Comparison of ENCODE assay signal across 20 cellular contexts in genomic region chr4:28784188-28784587, GRCh38.
DNase-seq lines count a peak whose midpoint lies in the region; ATAC-seq, FAIRE-seq and TF ChIP-seq lines count a peak whose summit lies in the region.
"Had no signal": no experiment of that assay in that cellular context is flagged by ENCODE, and none has a peak within 500 bp of the region (broad histone marks: within the 10 kb centered on the region; RNA-seq: fewer than 3 reads in every experiment).

No MANE protein-coding gene starts in this region.

- TF ChIP-seq EP300 in HepG2 (IDR thresholded peaks at IDR 0.05; ENCODE audit: low read depth in 2 of 2, low read length in 2 of 2): no peak
- no peak for TF ChIP-seq EP300 in HepG2 (CRISPR knock-in tag; IDR thresholded peaks at IDR 0.05; ENCODE audit: borderline replicate concordance)
- no peak for TF ChIP-seq EP300 in ovary (IDR thresholded peaks at IDR 0.05)

- no peaks in the 10 kb centered on the region for H3K36me3 ChIP-seq in HepG2 (replicated peaks in 1 of 2; ENCODE audit: control insufficient read depth in 1 of 2, insufficient read depth in 2 of 2, low read length in 2 of 2)
- H3K36me3 ChIP-seq in right lobe of liver: no peaks in the 10 kb centered on the region
- H3K36me3 ChIP-seq in ovary: no peaks in the 10 kb centered on the region

- H3K27me3 Mint-ChIP-seq in activated CD4-positive, alpha-beta T cell treated with anti-CD3 and anti-CD28 coated beads, Interleukin-2, amount 10 ng/mL, durations not matched to agents 24 days and 14 days: no peaks in the 10 kb centered on the region
- H3K27me3 Mint-ChIP-seq: CD4-positive, alpha-beta memory T cell had no signal

- no peak for ATAC-seq in HepG2
- no peak for ATAC-seq in right lobe of liver

- no peaks in the 10 kb centered on the region for H3K36me3 Mint-ChIP-seq in activated CD4-positive, alpha-beta T cell treated with anti-CD3 and anti-CD28 coated beads, Interleukin-2, amount 10 ng/mL, durations not matched to agents 24 days and 14 days (ENCODE audit: low read depth)
- H3K36me3 Mint-ChIP-seq: CD4-positive, alpha-beta memory T cell had no signal

- no peaks in the 10 kb centered on the region for H3K27me3 ChIP-seq in HepG2 (ENCODE audit: control insufficient read depth in 1 of 2, insufficient read depth in 2 of 2, low read length in 2 of 2)
- no peaks in the 10 kb centered on the region for H3K27me3 ChIP-seq in right lobe of liver
- H3K27me3 ChIP-seq in ovary: no peaks in the 10 kb centered on the region

- no peak for TF ChIP-seq CTCF in HepG2 (CRISPR knock-in tag; IDR thresholded peaks at IDR 0.05)
- TF ChIP-seq CTCF in right lobe of liver (IDR thresholded peaks at IDR 0.05): no peak
- TF ChIP-seq CTCF in ovary (IDR thresholded peaks at IDR 0.05): no peak

- H3K9me3 Mint-ChIP-seq in activated CD4-positive, alpha-beta T cell treated with anti-CD3 and anti-CD28 coated beads, Interleukin-2, amount 10 ng/mL, durations not matched to agents 24 days and 14 days: no peaks in the 10 kb centered on the region

- intact Hi-C loops in HepG2 (cut with micrococcal nuclease; ENCODE audit: unreplicated experiment) (no loop called here), right lobe of liver (cut with DNase I) (no loop called here), ovary (cut with DNase I) (no loop called here)
- intact Hi-C loops in activated CD4-positive, alpha-beta T cell treated with anti-CD3 and anti-CD28 coated beads, Interleukin-2, amount 10 ng/mL, durations not matched to agents 24 days and 14 days (cut with micrococcal nuclease): no loop called here

- FAIRE-seq in HepG2 (lab: Jason Lieb, UNC): no peak
- FAIRE-seq in RCC 7860 (lab: Jason Lieb, UNC): peak; percentile 10
- FAIRE-seq in frontal cortex (lab: Jason Lieb, UNC): peak; percentile 81
- FAIRE-seq: GM12892, H1 had no signal

- no peaks in the 10 kb centered on the region for H3K79me2 ChIP-seq in HepG2 (ENCODE audit: insufficient read depth, low read length)

- H3K9me3 ChIP-seq in HepG2 (ENCODE audit: low read length): peaks cover 40% of the 10 kb centered on the region
- H3K9me3 ChIP-seq in right lobe of liver: no peaks in the 10 kb centered on the region
- H3K9me3 ChIP-seq in ovary: no peaks in the 10 kb centered on the region

- H3K4me1 Mint-ChIP-seq in activated CD4-positive, alpha-beta T cell treated with anti-CD3 and anti-CD28 coated beads, Interleukin-2, amount 10 ng/mL, durations not matched to agents 24 days and 14 days: no peaks in the 10 kb centered on the region
- H3K4me1 Mint-ChIP-seq: CD4-positive, alpha-beta memory T cell had no signal

- no TSS peak for BruUV-seq in HepG2 (replicated peaks; lab: Mats Ljungman, UMichigan)

- POLR2A ChIA-PET in HepG2 (lab: Yijun Ruan, JAX): no interaction called here

- H2AFZ ChIP-seq in HepG2 (ENCODE audit: low read length): no peak overlapping the region
- H2AFZ ChIP-seq: GM23248 had no signal

- TF ChIP-seq POLR2A in HepG2 (IDR thresholded peaks at IDR 0.05; ENCODE audit: insufficient read depth in 1 of 2, low read depth in 2 of 2, low read length in 2 of 2) (no peak), right lobe of liver (IDR thresholded peaks at IDR 0.05) (no peak), ovary (IDR thresholded peaks at IDR 0.05) (no peak)

- no peak overlapping the region for H3K9ac ChIP-seq in HepG2 (ENCODE audit: insufficient read depth, low read depth, low read length)
- H3K9ac ChIP-seq: GM23248 had no signal

- DNase-seq in HepG2 (ENCODE audit: low spot score) (no peak), right lobe of liver (no peak), RCC 7860 (ENCODE audit: low spot score) (no peak), frontal cortex (ENCODE audit: low spot score in 2 of 2) (no peak), ecto neural progenitor cell (ENCODE audit: low spot score) (no peak), activated gamma-delta T cell (lab: John Stamatoyannopoulos, UW) (no peak), ovary (no peak)
- no peak for DNase-seq in activated CD4-positive, alpha-beta T cell treated with anti-CD3 and anti-CD28 coated beads, Interleukin-2, amount 10 ng/mL, durations not matched to agents 24 days and 14 days
- DNase-seq: C1 segment of cervical spinal cord; Calu3; CD4-positive, alpha-beta memory T cell; COR-L47; DMS53; DMS79 treated with DMSO at 0.1 percent for 48 hours; GM23248; H7; HCEC 1CT had no signal

- H3K27ac Mint-ChIP-seq in activated CD4-positive, alpha-beta T cell treated with anti-CD3 and anti-CD28 coated beads, Interleukin-2, amount 10 ng/mL, durations not matched to agents 24 days and 14 days: no peak overlapping the region
- H3K27ac Mint-ChIP-seq: CD4-positive, alpha-beta memory T cell had no signal

- H4K20me1 ChIP-seq in HepG2 (ENCODE audit: insufficient read depth, low read length): no peaks in the 10 kb centered on the region

- H3K4me2 ChIP-seq in HepG2 (ENCODE audit: low read depth, low read length): no peak overlapping the region

- no peak for TF ChIP-seq RAD21 in HepG2 (CRISPR knock-in tag; IDR thresholded peaks at IDR 0.05)

- H3K4me3 Mint-ChIP-seq in activated CD4-positive, alpha-beta T cell treated with anti-CD3 and anti-CD28 coated beads, Interleukin-2, amount 10 ng/mL, durations not matched to agents 24 days and 14 days: no peak overlapping the region
- H3K4me3 Mint-ChIP-seq: CD4-positive, alpha-beta memory T cell had no signal

- in situ Hi-C loops in HepG2 (cut with HindIII; ENCODE audit: extremely low pct_ligation_motif_present, low pct_unique_long_range_greater_than_20kb): no loop called here

- H3K4me1 ChIP-seq in HepG2 (ENCODE audit: insufficient read depth, low read length): no peaks in the 10 kb centered on the region
- H3K4me1 ChIP-seq in right lobe of liver: no peaks in the 10 kb centered on the region
- H3K4me1 ChIP-seq in ovary (ENCODE audit: insufficient read depth): no peaks in the 10 kb centered on the region

- H3K4me3 ChIP-seq in HepG2 (replicated peaks in 1 of 3; ENCODE audit: insufficient read depth in 1 of 3, low read depth in 2 of 3, low read length in 3 of 3) (no peak overlapping the region), right lobe of liver (no peak overlapping the region), ovary (no peak overlapping the region)
- H3K4me3 ChIP-seq: GM23248 had no signal

- CTCF ChIA-PET in HepG2 (lab: Yijun Ruan, JAX; ENCODE audit: low intra/inter-chr PET ratio, low total read pairs): no interaction called here

- H3K27ac ChIP-seq in HepG2 (ENCODE audit: extremely low read length, insufficient read depth, low read length): no peak overlapping the region
- H3K27ac ChIP-seq in right lobe of liver: no peak overlapping the region
- no peak overlapping the region for H3K27ac ChIP-seq in ovary
- H3K27ac ChIP-seq: 22Rv1, GM23248 had no signal

TF ChIP-seq in HepG2, 621 proteins besides CTCF, POLR2A, EP300 and RAD21:
- no peak for TF ChIP-seq ZNF543 (CRISPR knock-in tag; IDR thresholded peaks at IDR 0.05)
- peak; percentile 10; the same call in 1 of the 2 replicates for TF ChIP-seq MAFF (IDR thresholded peaks at IDR 0.05; ENCODE audit: low read depth, low read length)
- TF ChIP-seq MAFK (conservative IDR thresholded peaks at IDR 0.05 in 1 of 2, IDR thresholded peaks at IDR 0.05 in 1 of 2; ENCODE audit: low read length in 2 of 2): peak in 1 of 2 experiments; percentile 65; a peak in 2 of 4 replicates
- TF ChIP-seq POLR2G (IDR thresholded peaks at IDR 0.05; ENCODE audit: low read depth, low read length): no peak
- TF ChIP-seq ZGPAT (CRISPR knock-in tag; IDR thresholded peaks at IDR 0.05): no peak
- TF ChIP-seq ZNF264 (CRISPR knock-in tag; IDR thresholded peaks at IDR 0.05): no peak
